Comparison of ENCODE assay signal across 9 cellular contexts in the genomic region with DNA sequence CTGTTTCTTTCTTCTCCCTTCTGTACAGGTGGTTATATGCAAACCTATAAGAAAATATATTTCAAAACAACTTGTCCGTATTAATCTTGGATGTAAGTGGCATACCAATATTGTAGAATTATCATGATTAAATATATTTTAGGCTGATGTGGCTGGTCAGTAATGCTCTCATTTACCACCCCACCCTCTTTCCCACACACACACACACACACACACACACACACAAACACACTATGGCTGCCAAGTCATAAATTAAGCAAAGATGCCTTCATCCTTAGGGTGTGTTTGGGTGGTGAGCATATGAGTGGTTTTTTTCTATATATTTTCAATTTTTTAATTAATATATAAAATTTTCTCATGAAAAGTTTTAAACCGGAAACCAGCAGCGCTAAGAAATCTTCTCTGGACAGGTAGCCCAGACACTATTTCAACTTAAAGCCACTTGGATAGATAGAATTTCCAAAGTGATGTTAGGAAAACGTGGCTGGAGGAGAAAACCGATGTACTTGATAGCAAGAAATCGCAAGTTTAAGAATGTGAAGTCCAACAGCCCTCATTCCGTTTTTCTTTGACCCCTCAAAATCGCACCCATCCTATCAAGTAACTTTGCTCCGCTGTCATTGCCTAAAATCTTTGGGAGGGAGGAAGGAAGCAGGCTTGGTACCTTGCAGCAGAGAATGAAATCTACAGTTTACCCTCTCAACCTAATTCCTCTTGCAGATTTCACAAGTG.
DNase-seq lines count a peak whose midpoint lies in the region; TF ChIP-seq lines count a peak whose summit lies in the region.
"Had no signal": no experiment of that assay in that cellular context is flagged by ENCODE, and none has a peak within 500 bp of the region (broad histone marks: within the 10 kb centered on the region; RNA-seq: fewer than 3 reads in every experiment).

No MANE protein-coding gene starts in this region.

- no peaks in the 10 kb centered on the region for H3K9me3 ChIP-seq in SK-N-MC (ENCODE audit: low read depth, low read length)

- no peak for TF ChIP-seq CTCF in GM12865 (IDR thresholded peaks at IDR 0.05; ENCODE audit: insufficient read depth, low read depth, low read length, missing control alignments)
- TF ChIP-seq CTCF in fibroblast of pulmonary artery (IDR thresholded peaks at IDR 0.05; ENCODE audit: low read length, missing control alignments), result no peak
- TF ChIP-seq CTCF in retinal pigment epithelial cell (conservative IDR thresholded peaks at IDR 0.05; ENCODE audit: low read depth, low read length), result no peak

- peak overlapping the region; percentile 60 for H3K9ac ChIP-seq in SK-N-MC (ENCODE audit: insufficient read length)

- no peak overlapping the region for H3K27ac ChIP-seq in SK-N-MC

- DNase-seq in GM12865 (ENCODE audit: low read depth) (no peak), SK-N-MC (ENCODE audit: low read depth, low spot score) (no peak), fibroblast of pulmonary artery (ENCODE audit: low read depth) (no peak), retinal pigment epithelial cell (ENCODE audit: low read depth) (no peak), SHP77 (lab: John Stamatoyannopoulos, UW) (no peak), AG20443 (ENCODE audit: low spot score) (no peak), NCI-H526 treated with DMSO at 0.1 percent for 48 hours (lab: John Stamatoyannopoulos, UW) (no peak), CD1c-positive myeloid dendritic cell (ENCODE audit: extremely low spot score) (no peak)
- DNase-seq: hippocampal formation had no signal

- peak overlapping the region; percentile 84 for H3K4me3 ChIP-seq in GM12865 (ENCODE audit: low read depth, low read length)
- peak overlapping the region; percentile 78 for H3K4me3 ChIP-seq in SK-N-MC
- H3K4me3 ChIP-seq in fibroblast of pulmonary artery (replicated peaks; ENCODE audit: low read depth, low read length), result peak overlapping the region; percentile 55
- peak overlapping the region; percentile 59 for H3K4me3 ChIP-seq in retinal pigment epithelial cell (ENCODE audit: low read length)

- H3K36me3 ChIP-seq in SK-N-MC (ENCODE audit: insufficient read depth, low read length), result no peaks in the 10 kb centered on the region; the same call in 1 of the 2 replicates
